ENCODE assay signal across 22 cellular contexts in genomic region chr20:61630816-61631215, GRCh38.
"Had no signal": no experiment of that assay in that cellular context is flagged by ENCODE, and none has a peak within 500 bp of the region (broad histone marks: within the 10 kb centered on the region; RNA-seq: fewer than 3 reads in every experiment).

No MANE protein-coding gene starts in this region.

- FAIRE-seq: HTR-8/SVneo, RCC 7860 had no signal

- H3K9me3 ChIP-seq: SK-N-SH had no signal

- H3K9ac ChIP-seq: KMS-11, SK-N-SH had no signal

- DNase-seq: Kasumi-1, MM.1S, NCI-H1092 treated with DMSO at 0.1 percent for 48 hours, NCI-H1436, NCI-H187, NCI-H2029, NCI-H2081 treated with DMSO at 0.1 percent for 48 hours, NCI-H2171, NCI-H226, NCI-H446, NCI-H510A, NCI-H524 treated with DMSO at 0.1 percent for 48 hours, NCI-H69, NCI-H774, RPMI8226, SHP77, SK-N-SH, SW 1271 had no signal

- H3K27ac ChIP-seq: HL-60, KMS-11 had no signal

- H3K4me2 ChIP-seq: KMS-11, SK-N-SH had no signal
